ENCODE assay signal across 9 cellular contexts in the genomic region with DNA sequence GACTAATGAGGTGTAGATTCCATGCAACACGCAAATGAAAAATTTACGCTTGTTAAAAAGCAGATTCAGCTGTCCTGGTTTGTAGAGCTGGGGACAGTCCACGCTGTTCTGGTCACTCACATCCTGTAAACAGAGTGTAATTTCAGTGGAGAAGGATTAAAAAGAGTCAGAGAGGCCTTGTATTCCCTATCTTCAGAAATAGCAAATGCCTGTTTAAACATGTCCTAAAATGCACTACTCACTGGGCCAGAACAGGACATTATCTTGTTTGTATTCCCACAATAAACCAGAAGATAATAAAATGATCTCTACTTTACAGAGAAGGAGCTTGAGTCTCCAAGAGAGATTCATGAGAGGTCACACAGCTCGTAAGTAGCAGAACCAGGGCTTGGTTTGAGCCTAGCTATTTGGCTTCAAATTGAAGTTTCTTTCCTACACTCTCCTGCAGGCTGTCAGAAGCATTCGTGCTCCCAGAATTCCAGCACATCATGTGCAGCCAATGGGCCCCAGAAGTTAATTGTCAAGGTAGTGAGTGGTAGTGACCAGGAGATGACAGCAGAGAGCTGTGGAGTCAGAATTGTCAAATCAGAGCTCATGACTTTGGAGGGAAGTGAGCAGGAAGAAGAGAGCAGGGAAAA.
DNase-seq lines count a peak whose midpoint lies in the region; ATAC-seq, FAIRE-seq and TF ChIP-seq lines count a peak whose summit lies in the region.
"Had no signal": no experiment of that assay in that cellular context is flagged by ENCODE, and none has a peak within 500 bp of the region (broad histone marks: within the 10 kb centered on the region; RNA-seq: fewer than 3 reads in every experiment).

No MANE protein-coding gene starts in this region.

- no peaks in the 10 kb centered on the region for H4K20me1 ChIP-seq in KMS-11 (ENCODE audit: insufficient read depth)

- H3K4me2 ChIP-seq in KMS-11, result no peak overlapping the region

- TF ChIP-seq CTCF in KMS-11 (conservative IDR thresholded peaks at IDR 0.05; ENCODE audit: low read depth, low read length), result 0 out of 2 replicates have a peak, but pooled peaks have one; percentile 17
- TF ChIP-seq CTCF in bronchial epithelial cell (IDR thresholded peaks at IDR 0.05; ENCODE audit: insufficient read depth, low read length, severe bottlenecking), result peak; percentile 40
- peak; percentile 51 to 68 (median 60) for TF ChIP-seq CTCF in right lobe of liver (IDR thresholded peaks at IDR 0.05)
- peak in 2 of 6 experiments; percentile 36 to 41 for TF ChIP-seq CTCF in upper lobe of left lung (IDR thresholded peaks at IDR 0.05)

- TF ChIP-seq EP300 in upper lobe of left lung (IDR thresholded peaks at IDR 0.05), result no peak

- WGBS in right lobe of liver (ENCODE audit: insufficient coverage, low coverage, low lambda C conversion rate, missing lambda C conversion rate), result 87% methylated on average over 4 of the region's 5 CpGs
- WGBS in upper lobe of left lung, 2 donors, result 74 to 83% methylated on average over 5 of the region's 5 CpGs

- H3K79me2 ChIP-seq in KMS-11 (ENCODE audit: insufficient read depth, low read depth), result no peaks in the 10 kb centered on the region

- no peaks in the 10 kb centered on the region for H3K36me3 ChIP-seq in KMS-11 (ENCODE audit: insufficient read depth)
- no peaks in the 10 kb centered on the region for H3K36me3 ChIP-seq in bronchial epithelial cell (ENCODE audit: control insufficient read depth, insufficient read depth, low read length)
- H3K36me3 ChIP-seq in right lobe of liver, result no peaks in the 10 kb centered on the region
- no peaks in the 10 kb centered on the region for H3K36me3 ChIP-seq in upper lobe of left lung

- H3K4me3 ChIP-seq in KMS-11 (IDR thresholded peaks at IDR 0.05; ENCODE audit: insufficient read depth, low read depth, low read length) (no peak overlapping the region), bronchial epithelial cell (ENCODE audit: low read depth, low read length) (no peak overlapping the region), right lobe of liver (no peak overlapping the region), upper lobe of left lung (no peak overlapping the region)

- ATAC-seq in right lobe of liver (peak; percentile 82 to 97 (median 86)), upper lobe of left lung (ENCODE audit: low FRiP score in 2 of 2) (peak in 1 of 2 donors; percentile 36), HG03565 (IDR thresholded peaks at IDR 0.05; ENCODE audit: unreplicated experiment) (no peak)

- H2AFZ ChIP-seq in KMS-11 (ENCODE audit: low read depth), result no peak overlapping the region

- FAIRE-seq in bronchial epithelial cell (lab: Jason Lieb, UNC) (no peak), GM19239 (lab: Jason Lieb, UNC) (no peak)

- no peak overlapping the region for H3K9ac ChIP-seq in KMS-11

- no peak overlapping the region for H3K27ac ChIP-seq in KMS-11
- H3K27ac ChIP-seq in right lobe of liver, result no peak overlapping the region
- H3K27ac ChIP-seq in upper lobe of left lung, result peak overlapping the region in 3 of 4 donors; percentile 26 to 85 (median 57)

- DNase-seq in bronchial epithelial cell (ENCODE audit: low read depth) (peak; percentile 33), right lobe of liver (no peak), upper lobe of left lung (no peak), GM19239 (ENCODE audit: insufficient read length, low spot score) (no peak), hypothalamus (lab: John Stamatoyannopoulos, UW) (no peak)
- DNase-seq in effector CD8-positive, alpha-beta T cell (lab: John Stamatoyannopoulos, UW), result no peak
- DNase-seq: T1000 had no signal

- H3K9me3 ChIP-seq in right lobe of liver, result no peaks in the 10 kb centered on the region
- H3K9me3 ChIP-seq in upper lobe of left lung, result no peaks in the 10 kb centered on the region

- no peaks in the 10 kb centered on the region for H3K4me1 ChIP-seq in KMS-11 (ENCODE audit: low read depth, poor library complexity, severe bottlenecking)
- no peaks in the 10 kb centered on the region for H3K4me1 ChIP-seq in right lobe of liver
- H3K4me1 ChIP-seq in upper lobe of left lung, result no peaks in the 10 kb centered on the region

- TF ChIP-seq POLR2A in right lobe of liver (IDR thresholded peaks at IDR 0.05), result no peak
- TF ChIP-seq POLR2A in upper lobe of left lung (IDR thresholded peaks at IDR 0.05), result no peak

- intact Hi-C loops in right lobe of liver (cut with DNase I), result no loop called here

- H3K27me3 ChIP-seq in KMS-11 (ENCODE audit: insufficient read depth, low read depth) (no peaks in the 10 kb centered on the region), bronchial epithelial cell (ENCODE audit: control insufficient read depth, insufficient read depth, low read length) (no peaks in the 10 kb centered on the region), right lobe of liver (no peaks in the 10 kb centered on the region), upper lobe of left lung (no peaks in the 10 kb centered on the region)

Comparison
In these comparisons a context has a peak if more than half of its experiments do, and no peak if none do; other contexts are left out.
1. H3K27ac ChIP-seq: peak in upper lobe of left lung (3 of 4); none in KMS-11 (single experiment) and right lobe of liver (0 of 3).